Comparison of ENCODE assay signal across 24 cellular contexts in the genomic region with DNA sequence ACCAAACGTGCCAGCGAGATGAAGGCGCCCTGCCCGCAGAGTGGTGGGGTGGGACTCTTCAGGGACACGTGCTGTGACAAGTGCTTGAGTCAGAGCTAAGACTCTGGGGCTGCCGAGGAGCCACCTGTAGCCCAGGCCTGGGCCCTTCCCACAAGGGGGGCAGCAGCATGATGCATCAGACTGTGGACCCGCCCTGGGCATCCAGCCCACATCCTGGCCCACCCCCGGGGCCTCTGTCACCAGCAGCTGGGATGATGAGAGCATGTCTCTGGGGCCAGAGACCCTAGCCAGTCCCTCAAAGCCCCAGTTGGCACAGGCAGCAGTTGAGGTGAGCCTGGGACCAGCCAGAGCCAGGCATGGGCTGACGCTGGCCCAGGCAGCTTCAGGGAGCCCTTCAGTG. TPM values are rescaled to one million over a fixed set of nuclear protein-coding genes. Genes with fewer than 3 reads are reported as not detected.
DNase-seq lines count a peak whose midpoint lies in the region; ATAC-seq and TF ChIP-seq lines count a peak whose summit lies in the region.
"Had no signal": no experiment of that assay in that cellular context is flagged by ENCODE, and none has a peak within 500 bp of the region (broad histone marks: within the 10 kb centered on the region; RNA-seq: fewer than 3 reads in every experiment).

No MANE protein-coding gene starts in this region.

- peaks cover 4% of the 10 kb centered on the region for H3K4me1 ChIP-seq in mammary epithelial cell (ENCODE audit: insufficient read depth, low read length)
- H3K4me1 ChIP-seq in sigmoid colon = no peaks in the 10 kb centered on the region
- H3K4me1 ChIP-seq: upper lobe of right lung had no signal

- POLR2A ChIA-PET in MCF 10A (lab: Yijun Ruan, JAX) = interaction anchor here (1.2 kb wide), 1 partner anchor 17 kb away, joined by 4 read pairs; no protein-coding TSS in a partner anchor

- H3K4me3 ChIP-seq in mammary epithelial cell (replicated peaks in 1 of 3; ENCODE audit: insufficient read depth in 1 of 3, low read depth in 2 of 3, low read length in 3 of 3) (no peak overlapping the region), epithelial cell of esophagus (ENCODE audit: low read length) (no peak overlapping the region), sigmoid colon (no peak overlapping the region)
- H3K4me3 ChIP-seq: coronary artery, lung, SJSA1, skin epidermis, upper lobe of right lung had no signal

- H3K27me3 Mint-ChIP-seq in MCF 10A (ENCODE audit: insufficient read depth, unreplicated experiment) (no peaks in the 10 kb centered on the region), nephron progenitor cell (ENCODE audit: low read depth, poor library complexity) (peaks cover 10% of the 10 kb centered on the region)
- no peaks in the 10 kb centered on the region for H3K27me3 Mint-ChIP-seq in effector memory CD8-positive, alpha-beta T cell
- H3K27me3 Mint-ChIP-seq: activated T-cell treated with anti-CD3 and anti-CD28 coated beads, Interleukin-2, amount 50 U/mL, for 24 hours; IgD-negative memory B cell had no signal

- H2AFZ ChIP-seq in mammary epithelial cell (ENCODE audit: low read depth, low read length) = no peak overlapping the region

- 13% methylated on average over 8 of the region's 9 CpGs for WGBS in mammary epithelial cell (ENCODE audit: low coverage, missing lambda C conversion rate)
- 78 to 80% methylated on average over 9 of the region's 9 CpGs for WGBS in sigmoid colon, 2 donors

- H3K36me3 Mint-ChIP-seq in MCF 10A (ENCODE audit: insufficient read depth, unreplicated experiment) (peaks cover under 1% of the 10 kb centered on the region), nephron progenitor cell (ENCODE audit: low read depth) (no peaks in the 10 kb centered on the region)
- H3K36me3 Mint-ChIP-seq in effector memory CD8-positive, alpha-beta T cell (ENCODE audit: insufficient read depth) = no peaks in the 10 kb centered on the region
- H3K36me3 Mint-ChIP-seq: IgD-negative memory B cell had no signal

- H3K27me3 ChIP-seq in mammary epithelial cell (ENCODE audit: insufficient read depth, low read length) = peaks cover 9% of the 10 kb centered on the region
- no peaks in the 10 kb centered on the region for H3K27me3 ChIP-seq in sigmoid colon
- H3K27me3 ChIP-seq: upper lobe of right lung had no signal

- H3K4me1 Mint-ChIP-seq in MCF 10A (ENCODE audit: insufficient read depth, unreplicated experiment) (peaks cover 22% of the 10 kb centered on the region), nephron progenitor cell (peaks cover 40% of the 10 kb centered on the region)
- no peaks in the 10 kb centered on the region for H3K4me1 Mint-ChIP-seq in effector memory CD8-positive, alpha-beta T cell (ENCODE audit: low read depth in 2 of 2)
- H3K4me1 Mint-ChIP-seq: IgD-negative memory B cell had no signal

- ATAC-seq in effector memory CD8-positive, alpha-beta T cell (replicated peaks) = no peak
- ATAC-seq: upper lobe of right lung had no signal

- H4K20me1 ChIP-seq in mammary epithelial cell (ENCODE audit: insufficient read depth, low read length) = no peaks in the 10 kb centered on the region

- TF ChIP-seq EP300 in sigmoid colon (IDR thresholded peaks at IDR 0.05) = no peak

- H3K27ac Mint-ChIP-seq in MCF 10A (ENCODE audit: low read depth, unreplicated experiment) (no peak overlapping the region), nephron progenitor cell (no peak overlapping the region)
- no peak overlapping the region for H3K27ac Mint-ChIP-seq in effector memory CD8-positive, alpha-beta T cell
- H3K27ac Mint-ChIP-seq: activated T-cell treated with anti-CD3 and anti-CD28 coated beads, Interleukin-2, amount 50 U/mL, for 24 hours; IgD-negative memory B cell had no signal

- H3K9me3 Mint-ChIP-seq in MCF 10A (ENCODE audit: unreplicated experiment) = no peaks in the 10 kb centered on the region
- no peaks in the 10 kb centered on the region for H3K9me3 Mint-ChIP-seq in effector memory CD8-positive, alpha-beta T cell
- no peaks in the 10 kb centered on the region for H3K9me3 Mint-ChIP-seq in nephron progenitor cell
- H3K9me3 Mint-ChIP-seq: activated T-cell treated with anti-CD3 and anti-CD28 coated beads, Interleukin-2, amount 50 U/mL, for 24 hours; IgD-negative memory B cell had no signal

- dilution Hi-C loops in mammary epithelial cell (cut with HindIII; ENCODE audit: low sequenced_read_pairs) = no loop called here

- H3K4me3 Mint-ChIP-seq in MCF 10A (ENCODE audit: unreplicated experiment) = no peak overlapping the region
- no peak overlapping the region for H3K4me3 Mint-ChIP-seq in effector memory CD8-positive, alpha-beta T cell
- H3K4me3 Mint-ChIP-seq in nephron progenitor cell = no peak overlapping the region
- H3K4me3 Mint-ChIP-seq: activated T-cell treated with anti-CD3 and anti-CD28 coated beads, Interleukin-2, amount 50 U/mL, for 24 hours; IgD-negative memory B cell had no signal

- H3K27ac ChIP-seq in mammary epithelial cell (ENCODE audit: insufficient read depth, low read depth, low read length) = no peak overlapping the region
- no peak overlapping the region for H3K27ac ChIP-seq in sigmoid colon
- H3K27ac ChIP-seq: coronary artery, SJSA1, skin epidermis, upper lobe of right lung had no signal

- no peak overlapping the region for H3K4me2 ChIP-seq in mammary epithelial cell (ENCODE audit: insufficient read depth, low read depth, low read length)

- in situ Hi-C loops in mammary epithelial cell (cut with MboI; ENCODE audit: low sequenced_read_pairs in 2 of 2) = no loop called here

- TF ChIP-seq CTCF in mammary epithelial cell (conservative IDR thresholded peaks at IDR 0.05 in 1 of 2, IDR thresholded peaks at IDR 0.05 in 1 of 2; ENCODE audit: extremely low read depth in 1 of 2, insufficient read depth in 1 of 2, low read depth in 1 of 2, low read length in 2 of 2) (no peak), MCF 10A (IDR thresholded peaks at IDR 0.05; ENCODE audit: unreplicated experiment) (no peak), epithelial cell of esophagus (IDR thresholded peaks at IDR 0.05; ENCODE audit: insufficient read depth, low read depth, low read length, missing control alignments) (no peak), sigmoid colon (IDR thresholded peaks at IDR 0.05) (no peak), nephron progenitor cell (IDR thresholded peaks at IDR 0.05) (no peak)

- H3K36me3 ChIP-seq in mammary epithelial cell (ENCODE audit: insufficient read depth, low read length) (no peaks in the 10 kb centered on the region), sigmoid colon (no peaks in the 10 kb centered on the region)
- H3K36me3 ChIP-seq: SJSA1, upper lobe of right lung had no signal

- DNase-seq in mammary epithelial cell (peak; percentile 27), MCF 10A (ENCODE audit: unreplicated experiment) (no peak), RPMI7951 (ENCODE audit: low read depth) (peak; percentile 34), epithelial cell of esophagus (ENCODE audit: low read depth) (peak; percentile 16), sigmoid colon (no peak), nephron progenitor cell (no peak)
- DNase-seq in central memory CD4-positive, alpha-beta T cell = no peak
- no peak for DNase-seq in effector memory CD8-positive, alpha-beta T cell
- DNase-seq: activated CD8-positive, alpha-beta memory T cell treated with anti-CD3 and anti-CD28 coated beads for 24 hours; activated naive CD4-positive, alpha-beta T cell; activated T-cell treated with anti-CD3 and anti-CD28 coated beads, Interleukin-2, amount 50 U/mL, for 24 hours; Caco-2; EL; glutamatergic neuron; kidney glomerular epithelial cell; NCI-H524; nucleus accumbens; substantia nigra; upper lobe of right lung had no signal

- BruUV-seq in mammary epithelial cell (replicated peaks; lab: Mats Ljungman, UMichigan) = no TSS peak
- no TSS peak for BruUV-seq in MCF 10A (replicated peaks; lab: Mats Ljungman, UMichigan)

- no peaks in the 10 kb centered on the region for H3K9me3 ChIP-seq in mammary epithelial cell (replicated peaks; ENCODE audit: insufficient read depth, low read length)
- H3K9me3 ChIP-seq in sigmoid colon = no peaks in the 10 kb centered on the region
- H3K9me3 ChIP-seq: Caco-2, SJSA1, upper lobe of right lung had no signal

- H3K79me2 ChIP-seq in mammary epithelial cell (ENCODE audit: insufficient read depth, low read length) = no peaks in the 10 kb centered on the region

- TF ChIP-seq POLR2A in sigmoid colon (IDR thresholded peaks at IDR 0.05) = no peak

- no peak overlapping the region for H3K9ac ChIP-seq in mammary epithelial cell (ENCODE audit: insufficient read depth, low read length)

- CTCF ChIA-PET in mammary epithelial cell (lab: Charles Lee; ENCODE audit: low non-redundant PET) (no interaction called here), MCF 10A (lab: Yijun Ruan, JAX) (interaction anchor here (0.9 kb wide), 1 partner anchor 48 kb away, joined by 3 read pairs; no protein-coding TSS in a partner anchor)

- intact Hi-C loops in mammary epithelial cell (cut with micrococcal nuclease) = no loop called here
- intact Hi-C loops in MCF 10A (cut with micrococcal nuclease) = no loop called here
- intact Hi-C loops in sigmoid colon (cut with DNase I) = no loop called here

RNA-seq across cellular contexts. Expression of a gene that starts 41.5 kb away (rescaled TPM):
- total RNA-seq in mammary epithelial cell = under 1 TPM; 0.38 to 0.50 TPM
- polyA plus RNA-seq in mammary epithelial cell = 0.08 TPM
- polyA minus RNA-seq in mammary epithelial cell = not detected
- total RNA-seq in MCF 10A (2022) = 5.7 and 6.9 TPM in 2 replicates
- 0.39 and 1.2 TPM in 2 replicates for total RNA-seq in RPMI7951 (2014; rRNA removed; shearing (Covaris generic))
- total RNA-seq in sigmoid colon = 10 to 100 TPM; 37.2 to 54.3 (median 47.4) TPM
- polyA plus RNA-seq in sigmoid colon = 10 to 100 TPM in 1 of 3 donors, 1 to 10 TPM in 2; 5.3 to 14.4 (median 7.9) TPM
- polyA plus RNA-seq: IgD-negative memory B cell had no signal

Comparison
In these comparisons a context has a peak if more than half of its experiments do, and no peak if none do; other contexts are left out.
1. DNase-seq: peak in mammary epithelial cell (single experiment), RPMI7951 (single experiment) and epithelial cell of esophagus (single experiment); none in MCF 10A (single experiment), central memory CD4-positive, alpha-beta T cell (single experiment), sigmoid colon (single experiment), effector memory CD8-positive, alpha-beta T cell (0 of 3) and nephron progenitor cell (single experiment).